8 cellular contexts compared by ENCODE assay signal in the genomic region with DNA sequence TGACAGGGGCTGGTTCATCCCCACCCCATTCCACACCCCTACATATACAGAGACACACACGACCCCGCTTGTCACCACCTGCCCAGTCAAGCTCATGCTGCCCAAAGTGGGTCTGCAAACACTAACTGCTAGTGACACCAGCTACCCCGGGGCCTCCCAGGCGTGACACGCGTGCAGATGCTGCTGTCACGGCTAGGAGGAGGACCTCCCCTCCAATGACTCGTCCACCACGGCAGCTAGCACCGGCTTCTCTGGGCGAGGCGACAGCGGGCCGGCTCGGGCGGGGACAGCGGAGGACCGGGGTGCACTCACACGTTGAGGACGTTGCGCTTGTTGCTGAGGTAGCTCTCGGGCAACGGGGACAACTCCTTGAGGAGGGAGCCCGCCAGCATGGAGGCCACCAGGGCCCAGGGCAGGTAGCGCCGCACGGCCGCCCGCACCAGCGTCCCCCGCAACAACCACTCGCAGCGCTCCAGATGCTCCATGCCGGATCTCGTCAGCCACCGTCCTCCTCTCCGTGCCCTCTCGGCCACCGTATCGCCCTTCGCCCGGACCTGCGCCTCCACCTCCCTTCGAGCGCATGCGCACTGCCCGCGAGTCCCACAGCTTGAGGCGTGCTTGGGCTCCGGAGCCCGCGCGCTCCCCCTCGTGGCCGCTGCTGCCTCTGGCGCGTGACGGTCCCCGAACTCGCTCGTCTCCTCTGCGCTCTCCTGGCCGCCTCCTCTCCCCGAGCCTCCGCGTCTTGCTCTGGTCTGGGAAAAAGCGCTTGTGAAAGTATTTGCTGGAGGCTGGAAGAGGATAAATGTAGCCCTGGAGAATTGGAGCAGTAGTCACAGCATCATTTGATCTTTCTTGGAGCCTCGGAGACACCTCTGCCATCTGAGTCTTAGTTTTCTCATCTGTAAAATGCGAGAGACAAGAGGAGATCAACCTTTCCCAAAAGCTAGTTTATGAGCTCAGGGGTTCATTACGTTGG. TPM values are rescaled to one million over a fixed set of nuclear protein-coding genes. Genes with fewer than 3 reads are reported as not detected.
DNase-seq lines count a peak whose midpoint lies in the region; ATAC-seq and TF ChIP-seq lines count a peak whose summit lies in the region.

A gene with protein sequence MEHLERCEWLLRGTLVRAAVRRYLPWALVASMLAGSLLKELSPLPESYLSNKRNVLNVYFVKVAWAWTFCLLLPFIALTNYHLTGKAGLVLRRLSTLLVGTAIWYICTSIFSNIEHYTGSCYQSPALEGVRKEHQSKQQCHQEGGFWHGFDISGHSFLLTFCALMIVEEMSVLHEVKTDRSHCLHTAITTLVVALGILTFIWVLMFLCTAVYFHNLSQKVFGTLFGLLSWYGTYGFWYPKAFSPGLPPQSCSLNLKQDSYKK (minus strand): TSS at position 539 of the 976 bp plus-strand sequence. CDS start 54 bp downstream, at position 485.

- H3F3A ChIP-seq in GM23338 (replicated peaks; ENCODE audit: low read depth): no peaks in the 10 kb centered on the region

- H3K4me1 ChIP-seq in GM23338 (ENCODE audit: insufficient read depth): no peaks in the 10 kb centered on the region

- H3K4me1 Mint-ChIP-seq in GM23338: peaks cover 8% of the 10 kb centered on the region
- peaks cover 7% of the 10 kb centered on the region for H3K4me1 Mint-ChIP-seq in activated T-helper 17 cell treated with anti-CD3 and anti-CD28 coated beads, Interleukin-2, amount 50 U/mL, for 72 hours
- H3K4me1 Mint-ChIP-seq in natural killer cell: peaks cover 24 to 28% of the 10 kb centered on the region in 2 donors

- no peak within 1 kb of the TSS for H3K27ac Mint-ChIP-seq in GM23338
- H3K27ac Mint-ChIP-seq in activated T-helper 17 cell treated with anti-CD3 and anti-CD28 coated beads, Interleukin-2, amount 50 U/mL, for 72 hours: peak within 1 kb of the TSS; percentile 93
- peak within 1 kb of the TSS; percentile 86 to 95 for H3K27ac Mint-ChIP-seq in natural killer cell

- ATAC-seq in GM23338 (peak; percentile 96), natural killer cell (peak; percentile 95 to 97 (median 95))
- ATAC-seq in activated T-helper 17 cell treated with anti-CD3 and anti-CD28 coated beads, Interleukin-2, amount 50 U/mL, for 72 hours (replicated peaks): peak; percentile 96

- peaks cover 27% of the 10 kb centered on the region for H3K27me3 ChIP-seq in GM23338 (ENCODE audit: insufficient read depth)

- H3K4me2 ChIP-seq in GM23338: peak within 1 kb of the TSS; percentile 97

- H4K20me1 ChIP-seq in GM23338 (replicated peaks; ENCODE audit: insufficient read depth): no peaks in the 10 kb centered on the region

- intact Hi-C loops in natural killer cell (cut with micrococcal nuclease): loop anchor here (1.0 kb wide), 1 partner anchor 94 kb away; no protein-coding TSS in a partner anchor

- no peaks in the 10 kb centered on the region for H3K9me2 ChIP-seq in GM23338 (ENCODE audit: insufficient read depth)

- peak within 1 kb of the TSS; percentile 97 for H2AFZ ChIP-seq in GM23338

- no peaks in the 10 kb centered on the region for H3K36me3 ChIP-seq in GM23338 (ENCODE audit: insufficient read depth)

- no peaks in the 10 kb centered on the region for H3K79me2 ChIP-seq in GM23338 (replicated peaks; ENCODE audit: insufficient read depth)

- no peak within 1 kb of the TSS for H3K27ac ChIP-seq in GM23338 (ENCODE audit: low read depth)

- H3K36me3 Mint-ChIP-seq in GM23338 (ENCODE audit: low read depth): no peaks in the 10 kb centered on the region; the same call in 2 of the 3 replicates
- H3K36me3 Mint-ChIP-seq in activated T-helper 17 cell treated with anti-CD3 and anti-CD28 coated beads, Interleukin-2, amount 50 U/mL, for 72 hours (ENCODE audit: low read depth): peaks cover 14% of the 10 kb centered on the region
- no peaks in the 10 kb centered on the region for H3K36me3 Mint-ChIP-seq in natural killer cell

- H3K4me3 Mint-ChIP-seq in GM23338 (peak within 1 kb of the TSS; percentile 84), natural killer cell (peak within 1 kb of the TSS; percentile 97)
- peak within 1 kb of the TSS; percentile 82 for H3K4me3 Mint-ChIP-seq in activated T-helper 17 cell treated with anti-CD3 and anti-CD28 coated beads, Interleukin-2, amount 50 U/mL, for 72 hours

- H3K27me3 Mint-ChIP-seq in GM23338 (ENCODE audit: insufficient read depth, low read depth, poor library complexity) (peaks cover 19% of the 10 kb centered on the region), natural killer cell (ENCODE audit: low read depth in 2 of 2) (no peaks in the 10 kb centered on the region)
- no peaks in the 10 kb centered on the region for H3K27me3 Mint-ChIP-seq in activated T-helper 17 cell treated with anti-CD3 and anti-CD28 coated beads, Interleukin-2, amount 50 U/mL, for 72 hours

- H3K4me3 ChIP-seq in GM23338: peak within 1 kb of the TSS; percentile 95

- TF ChIP-seq CTCF in GM23338 (conservative IDR thresholded peaks at IDR 0.05; ENCODE audit: low read depth in 2 of 2): peak; percentile 73 to 97
- TF ChIP-seq CTCF in natural killer cell (IDR thresholded peaks at IDR 0.05): peak; percentile 90

- H3K9me3 Mint-ChIP-seq in GM23338 (no peaks in the 10 kb centered on the region), natural killer cell (no peaks in the 10 kb centered on the region)
- no peaks in the 10 kb centered on the region for H3K9me3 Mint-ChIP-seq in activated T-helper 17 cell treated with anti-CD3 and anti-CD28 coated beads, Interleukin-2, amount 50 U/mL, for 72 hours

- DNase-seq in EL: peak; percentile 97
- peak; percentile 97 for DNase-seq in GM23338 (ENCODE audit: low spot score)
- DNase-seq in LHCN-M2 (ENCODE audit: low read depth): peak; percentile 96
- DNase-seq in RKO (ENCODE audit: low spot score): peak; percentile 97
- peak; percentile 95 for DNase-seq in fibroblast of peridontal ligament (ENCODE audit: extremely low read depth)
- peak; percentile 98 for DNase-seq in natural killer cell
- peak; percentile 94 to 98 (median 97) for DNase-seq in stimulated activated naive CD4-positive, alpha-beta T cell (lab: John Stamatoyannopoulos, UW)

TF ChIP-seq in GM23338, 12 proteins besides CTCF, POLR2A, EP300 and RAD21:
- TF ChIP-seq EZH2phosphoT487 (IDR thresholded peaks at IDR 0.05; ENCODE audit: unreplicated experiment) (no peak), ZNF114 (CRISPR knock-in tag; IDR thresholded peaks at IDR 0.05) (no peak), NANOG (IDR thresholded peaks at IDR 0.05; ENCODE audit: borderline replicate concordance) (no peak), CREB1 (CRISPR knock-in tag; IDR thresholded peaks at IDR 0.05; ENCODE audit: low read depth) (peak; percentile 63; the same call in 1 of the 2 replicates), POLR2AphosphoS5 (IDR thresholded peaks at IDR 0.05; ENCODE audit: low read depth) (peak; percentile 79), EZH2 (IDR thresholded peaks at IDR 0.05; ENCODE audit: low read depth, unreplicated experiment) (no peak)
TF ChIP-seq in GM23338: peak in this region for 2.

RNA-seq across cellular contexts. Expression of the gene that starts here (rescaled TPM):
- total RNA-seq in GM23338 (2014; rRNA removed; shearing (Covaris generic)): 1.6 and 3.5 TPM in 2 replicates
- polyA plus RNA-seq in GM23338 (2016; fragmentation: Nextera tagmentation; extraction: Ambion mirVana): 0.73 and 0.87 TPM in 2 replicates
- total RNA-seq in LHCN-M2 (2014; rRNA removed) (6.8 and 7.3 TPM in 2 replicates), natural killer cell (1 to 10 TPM; 3.7 to 6.0 (median 3.9) TPM)
- 7.0 TPM for polyA plus RNA-seq in LHCN-M2 (2012)
- 1 to 10 TPM; 2.2 TPM for total RNA-seq in activated T-helper 17 cell treated with anti-CD3 and anti-CD28 coated beads, Interleukin-2, amount 50 U/mL, for 72 hours
